In the genomic region with DNA sequence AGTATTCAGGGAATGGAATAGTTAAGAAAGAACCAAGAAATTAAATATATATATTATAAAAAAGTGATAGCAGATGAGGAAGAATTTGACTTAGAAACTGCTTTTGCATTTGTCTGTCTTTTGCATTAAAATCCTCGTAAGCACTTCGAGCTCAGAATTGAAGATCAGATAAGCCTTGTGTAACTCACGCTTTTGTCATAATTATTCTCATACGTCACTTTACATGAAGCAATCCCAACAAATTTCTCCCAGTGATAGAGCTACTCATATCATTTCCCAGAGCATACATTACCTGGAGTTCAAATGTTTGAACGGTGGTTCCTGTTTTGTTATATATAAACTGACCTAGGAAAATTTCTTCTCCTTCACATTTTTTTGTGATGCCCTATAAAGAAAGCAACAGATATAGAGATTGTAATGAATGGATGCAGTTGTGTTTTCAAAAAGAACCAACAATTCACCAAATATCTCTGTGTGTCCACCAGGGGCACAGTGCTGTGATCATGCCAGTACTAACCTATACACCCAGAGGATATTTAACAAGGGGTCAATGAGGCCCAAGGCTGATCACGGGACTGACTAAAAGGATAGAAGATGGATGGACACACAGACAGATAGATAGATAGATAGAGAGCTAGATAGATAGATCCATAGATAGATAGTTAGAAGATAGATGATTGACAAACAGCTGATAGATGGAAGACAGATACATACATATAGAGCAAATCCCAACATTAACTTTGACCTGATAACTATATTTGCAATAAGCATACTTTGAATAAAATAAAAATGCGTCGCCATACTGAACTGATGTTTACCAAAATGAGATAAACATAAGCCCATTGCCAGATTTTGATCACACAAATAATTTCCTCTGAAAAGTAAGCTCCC, we compare ENCODE assay signal across 8 cellular contexts. TPM values are rescaled to one million over a fixed set of nuclear protein-coding genes. Genes with fewer than 3 reads are reported as not detected.
A peak's percentile ranks its signal among the peaks of the same experiment; 100 is the strongest.
DNase-seq lines count a peak whose midpoint lies in the region; ATAC-seq, FAIRE-seq and TF ChIP-seq lines count a peak whose summit lies in the region.

No MANE protein-coding gene starts in this region.

- H3K9me3 Mint-ChIP-seq in astrocyte (ENCODE audit: unreplicated experiment) (no peaks in the 10 kb centered on the region), nephron progenitor cell (no peaks in the 10 kb centered on the region)

- H3K4me2 ChIP-seq in astrocyte (ENCODE audit: low read length), result no peak overlapping the region

- H3K4me3 Mint-ChIP-seq in astrocyte (ENCODE audit: unreplicated experiment) (no peak overlapping the region), nephron progenitor cell (no peak overlapping the region)

- WGBS in upper lobe of left lung, 2 donors, result 76 to 79% methylated on average over 8 of the region's 8 CpGs

- H3K27ac Mint-ChIP-seq in astrocyte (ENCODE audit: unreplicated experiment) (no peak overlapping the region), nephron progenitor cell (peak overlapping the region; percentile 9)

- no peak for TF ChIP-seq EP300 in upper lobe of left lung (IDR thresholded peaks at IDR 0.05)

- no peak overlapping the region for H2AFZ ChIP-seq in astrocyte (ENCODE audit: low read depth, low read length)

- H3K9me3 ChIP-seq in astrocyte (ENCODE audit: insufficient read depth, low read depth, low read length) (no peaks in the 10 kb centered on the region), upper lobe of left lung (no peaks in the 10 kb centered on the region)

- no peaks in the 10 kb centered on the region for H3K36me3 ChIP-seq in astrocyte (ENCODE audit: insufficient read depth, low read length)
- no peaks in the 10 kb centered on the region for H3K36me3 ChIP-seq in upper lobe of left lung

- no peaks in the 10 kb centered on the region for H3K79me2 ChIP-seq in astrocyte (ENCODE audit: insufficient read depth, low read length)

- no peak overlapping the region for H3K4me3 ChIP-seq in GM12864 (ENCODE audit: low read depth, low read length)
- H3K4me3 ChIP-seq in astrocyte (ENCODE audit: insufficient read depth, low read depth, low read length), result no peak overlapping the region
- H3K4me3 ChIP-seq in upper lobe of left lung, result no peak overlapping the region

- no peaks in the 10 kb centered on the region for H4K20me1 ChIP-seq in astrocyte (ENCODE audit: insufficient read depth, low read length)

- H3K27ac ChIP-seq in astrocyte (ENCODE audit: low read depth, low read length), result no peak overlapping the region
- H3K27ac ChIP-seq in upper lobe of left lung, result no peak overlapping the region

- DNase-seq in GM12864 (ENCODE audit: low read depth) (no peak), astrocyte (ENCODE audit: low read depth) (no peak), nephron progenitor cell (no peak), upper lobe of left lung (no peak), NCI-H1694 treated with DMSO at 0.1 percent for 48 hours (lab: John Stamatoyannopoulos, UW) (no peak), left ventricle myocardium superior (no peak)

- H3K4me1 ChIP-seq in astrocyte (ENCODE audit: insufficient read depth, low read length), result peaks cover 7% of the 10 kb centered on the region
- peaks cover 0 to 12% (median 5%) of the 10 kb centered on the region in 4 donors for H3K4me1 ChIP-seq in upper lobe of left lung

- H3K36me3 Mint-ChIP-seq in astrocyte (ENCODE audit: low read depth, unreplicated experiment), result no peaks in the 10 kb centered on the region
- no peaks in the 10 kb centered on the region for H3K36me3 Mint-ChIP-seq in nephron progenitor cell (ENCODE audit: low read depth)

- H3K4me1 Mint-ChIP-seq in astrocyte (ENCODE audit: low read depth, unreplicated experiment), result peaks cover 8% of the 10 kb centered on the region
- H3K4me1 Mint-ChIP-seq in nephron progenitor cell, result peaks cover 40% of the 10 kb centered on the region

- H3K27me3 ChIP-seq in astrocyte (ENCODE audit: insufficient read depth, low read length), result no peaks in the 10 kb centered on the region
- no peaks in the 10 kb centered on the region for H3K27me3 ChIP-seq in upper lobe of left lung

- intact Hi-C loops in left ventricle myocardium superior (cut with micrococcal nuclease), result no loop called here

- no peak for TF ChIP-seq POLR2A in upper lobe of left lung (IDR thresholded peaks at IDR 0.05)

- H3K27me3 Mint-ChIP-seq in astrocyte (ENCODE audit: low read depth, unreplicated experiment) (no peaks in the 10 kb centered on the region), nephron progenitor cell (ENCODE audit: low read depth, poor library complexity) (peaks cover 6% of the 10 kb centered on the region)

- FAIRE-seq in astrocyte (lab: Jason Lieb, UNC), result no peak

- ATAC-seq in upper lobe of left lung (ENCODE audit: low FRiP score in 2 of 2) (no peak), GM21529 (IDR thresholded peaks at IDR 0.05; ENCODE audit: unreplicated experiment) (no peak), left ventricle myocardium superior (no peak)

- peak; percentile 55 for TF ChIP-seq CTCF in GM12864 (IDR thresholded peaks at IDR 0.05; ENCODE audit: low read depth, low read length, missing control alignments)
- peak; percentile 26; the same call in 1 of the 2 replicates for TF ChIP-seq CTCF in LNCAP (IDR thresholded peaks at IDR 0.05)
- peak; percentile 49 for TF ChIP-seq CTCF in astrocyte (IDR thresholded peaks at IDR 0.05; ENCODE audit: insufficient read depth, low read depth, low read length)
- TF ChIP-seq CTCF in nephron progenitor cell (IDR thresholded peaks at IDR 0.05), result peak; percentile 34
- TF ChIP-seq CTCF in upper lobe of left lung (IDR thresholded peaks at IDR 0.05), result peak in 1 of 6 experiments; percentile 14

- no peak overlapping the region for H3K9ac ChIP-seq in astrocyte (ENCODE audit: low read length)

RNA-seq across cellular contexts. Expression of a gene that starts 9.3 kb away (rescaled TPM):
- total RNA-seq in astrocyte, result 31.0 and 34.4 TPM in 2 replicates
- 10 to 100 TPM; 24.2 to 38.8 (median 26.7) TPM for total RNA-seq in upper lobe of left lung
- total RNA-seq in left ventricle myocardium superior, result 28.4 TPM

RNA-seq across cellular contexts. Expression of a gene that starts 40.2 kb away (rescaled TPM):
- total RNA-seq in astrocyte (not detected in 2 replicates), upper lobe of left lung (not detected), left ventricle myocardium superior (not detected)

RNA-seq across cellular contexts. Expression of a gene that starts 40.5 kb away (rescaled TPM):
- 0.31 and 0.39 TPM in 2 replicates for total RNA-seq in astrocyte
- 1 to 10 TPM in 2 of 6 donors, under 1 TPM in 4; 0.46 to 4.8 (median 0.75) TPM for total RNA-seq in upper lobe of left lung
- total RNA-seq in left ventricle myocardium superior, result 2.8 TPM

RNA-seq across cellular contexts. Expression of a gene that starts 46.6 kb away (rescaled TPM):
- total RNA-seq in astrocyte (not detected in 2 replicates), upper lobe of left lung (10 to 100 TPM in 2 of 6 donors, 1 to 10 TPM in 2, under 1 TPM in 2; 0.29 to 15.5 (median 1.9) TPM), left ventricle myocardium superior (not detected)
